ENCODE assay signal across 12 cellular contexts in genomic region chr12:19234171-19234704, GRCh38.
A peak's percentile ranks its signal among the peaks of the same experiment; 100 is the strongest.
DNase-seq lines count a peak whose midpoint lies in the region; ATAC-seq, FAIRE-seq and TF ChIP-seq lines count a peak whose summit lies in the region.
"Had no signal": no experiment of that assay in that cellular context is flagged by ENCODE, and none has a peak within 500 bp of the region (broad histone marks: within the 10 kb centered on the region; RNA-seq: fewer than 3 reads in every experiment).

No MANE protein-coding gene starts in this region.

- peak overlapping the region; percentile 8 for H3K27ac ChIP-seq in epithelial cell of prostate

- intact Hi-C loops in mucosa of descending colon (cut with DNase I, micrococcal nuclease), result no loop called here

- H3K36me3 ChIP-seq in mucosa of descending colon (ENCODE audit: low read depth), result no peaks in the 10 kb centered on the region

- no peak overlapping the region for H3K4me3 ChIP-seq in mucosa of descending colon

- TF ChIP-seq CTCF in D721Med (IDR thresholded peaks at IDR 0.05; ENCODE audit: insufficient read depth, missing control alignments) (no peak), mucosa of descending colon (IDR thresholded peaks at IDR 0.05) (no peak)

- peaks cover 6% of the 10 kb centered on the region for H3K4me1 ChIP-seq in mucosa of descending colon (ENCODE audit: low read depth)

- DNase-seq in D721Med (ENCODE audit: insufficient read length, low spot score) (no peak), NCI-H146 treated with DMSO at 0.1 percent for 48 hours (lab: John Stamatoyannopoulos, UW; ENCODE audit: unreplicated experiment) (peak; percentile 68), epithelial cell of prostate (ENCODE audit: low read depth, low spot score) (no peak), mucosa of descending colon (no peak), NCI-H187 (lab: John Stamatoyannopoulos, UW) (no peak), NCI-H2196 (lab: John Stamatoyannopoulos, UW; ENCODE audit: unreplicated experiment) (no peak)
- DNase-seq: activated CD8-positive, alpha-beta memory T cell treated with anti-CD3 and anti-CD28 coated beads, Interleukin-2, amount 50 U/mL, for 4 hours; CD8-positive, alpha-beta T cell; dermis blood vessel endothelial cell; KG1 had no signal

- peaks cover 6% of the 10 kb centered on the region for H3K9me3 ChIP-seq in mucosa of descending colon

- peak; percentile 17 for ATAC-seq in mucosa of descending colon
- ATAC-seq in HG02571 (IDR thresholded peaks at IDR 0.05; ENCODE audit: unreplicated experiment), result no peak
- no peak for ATAC-seq in HG03342 (IDR thresholded peaks at IDR 0.05; ENCODE audit: unreplicated experiment)
- ATAC-seq: CD8-positive, alpha-beta T cell had no signal

- FAIRE-seq in D721Med (lab: Jason Lieb, UNC), result peak; percentile 38
